In the genomic region with DNA sequence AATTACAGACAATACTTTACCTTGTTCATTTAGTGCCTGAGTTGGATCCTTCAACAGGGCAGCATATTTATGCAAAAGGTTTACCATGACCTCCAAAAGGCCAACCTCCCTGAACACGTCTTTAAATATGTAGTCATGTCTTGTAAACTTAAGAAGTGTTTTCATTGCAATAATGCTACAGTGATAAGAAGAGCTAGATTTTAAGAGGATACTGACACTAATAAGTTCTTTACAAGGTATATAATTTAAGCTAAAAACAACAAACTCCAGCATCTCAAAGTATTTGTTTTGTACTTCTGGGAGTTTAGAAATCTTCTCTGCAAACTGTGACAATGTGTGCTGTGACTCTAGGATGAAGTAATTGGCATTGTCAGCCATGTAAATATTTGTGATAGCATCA, we compare ENCODE assay signal across 17 cellular contexts.
DNase-seq lines count a peak whose midpoint lies in the region; ATAC-seq and TF ChIP-seq lines count a peak whose summit lies in the region.
"Had no signal": no experiment of that assay in that cellular context is flagged by ENCODE, and none has a peak within 500 bp of the region (broad histone marks: within the 10 kb centered on the region; RNA-seq: fewer than 3 reads in every experiment).

No MANE protein-coding gene starts in this region.

- intact Hi-C loops in dorsolateral prefrontal cortex (cut with DNase I), result no loop called here

- no peak overlapping the region for H3K27ac ChIP-seq in dorsolateral prefrontal cortex
- H3K27ac ChIP-seq in smooth muscle cell (ENCODE audit: low read depth), result no peak overlapping the region

- DNase-seq in HFFc6 (no peak), adipocyte (ENCODE audit: low read depth) (peak; percentile 43), fibroblast of gingiva (ENCODE audit: low read depth) (peak; percentile 1), dorsolateral prefrontal cortex (no peak), SK-N-DZ (ENCODE audit: low spot score) (no peak), smooth muscle cell (lab: John Stamatoyannopoulos, UW; ENCODE audit: unreplicated experiment) (no peak)
- DNase-seq: ACHN; BE2C; C1 segment of cervical spinal cord; CD4-positive, CD25-positive, alpha-beta regulatory T cell; CD8-positive, alpha-beta memory T cell; COR-L47; GDM1; HCEC 1CT had no signal

- peaks cover 4% of the 10 kb centered on the region for H3K4me1 ChIP-seq in adipocyte (ENCODE audit: control insufficient read depth, insufficient read depth, low read length)
- H3K4me1 ChIP-seq in smooth muscle cell (ENCODE audit: low read depth), result no peaks in the 10 kb centered on the region

- H3K4me2 ChIP-seq in smooth muscle cell, result no peak overlapping the region
- H3K4me2 ChIP-seq: GM23338 had no signal

- H3K9me3 Mint-ChIP-seq in HFFc6, result no peaks in the 10 kb centered on the region
- H3K9me3 Mint-ChIP-seq: CD4-positive, CD25-positive, alpha-beta regulatory T cell; GM23338 had no signal

- no peak overlapping the region for H3K9ac ChIP-seq in adipocyte (ENCODE audit: low read length)
- no peak overlapping the region for H3K9ac ChIP-seq in smooth muscle cell (ENCODE audit: low read depth)

- H3K4me3 ChIP-seq in adipocyte (ENCODE audit: low read length) (no peak overlapping the region), dorsolateral prefrontal cortex (no peak overlapping the region), smooth muscle cell (no peak overlapping the region)
- H3K4me3 ChIP-seq: GM23338 had no signal

- no peaks in the 10 kb centered on the region for H4K20me1 ChIP-seq in smooth muscle cell (ENCODE audit: low read depth)

- no peaks in the 10 kb centered on the region; the same call in 1 of the 2 replicates for H3K36me3 Mint-ChIP-seq in HFFc6 (ENCODE audit: low read depth)
- H3K36me3 Mint-ChIP-seq: CD4-positive, CD25-positive, alpha-beta regulatory T cell; CD8-positive, alpha-beta memory T cell had no signal

- 34% methylated on average over 1 of the region's 1 CpG for WGBS in smooth muscle cell (ENCODE audit: low lambda C conversion rate)

- H2AFZ ChIP-seq in smooth muscle cell (ENCODE audit: low read depth), result no peak overlapping the region
- H2AFZ ChIP-seq: GM23338 had no signal

- H3K27me3 ChIP-seq in adipocyte (replicated peaks; ENCODE audit: control insufficient read depth, insufficient read depth, low read length), result no peaks in the 10 kb centered on the region
- H3K27me3 ChIP-seq in dorsolateral prefrontal cortex, result no peaks in the 10 kb centered on the region
- no peaks in the 10 kb centered on the region for H3K27me3 ChIP-seq in smooth muscle cell (ENCODE audit: low read depth)
- H3K27me3 ChIP-seq: BE2C had no signal

- no peak for ATAC-seq in HG03159 (IDR thresholded peaks at IDR 0.05; ENCODE audit: unreplicated experiment)
- ATAC-seq: GM23338, HepG2 had no signal

- H3K9me3 ChIP-seq in adipocyte (ENCODE audit: control insufficient read depth, low read length), result no peaks in the 10 kb centered on the region
- no peaks in the 10 kb centered on the region for H3K9me3 ChIP-seq in smooth muscle cell (replicated peaks; ENCODE audit: low read depth)
- H3K9me3 ChIP-seq: BE2C had no signal

- no peak overlapping the region for H3K4me3 Mint-ChIP-seq in HFFc6
- H3K4me3 Mint-ChIP-seq: CD4-positive, CD25-positive, alpha-beta regulatory T cell; CD8-positive, alpha-beta memory T cell; GM23338 had no signal

- 0 out of 2 replicates have a peak, but pooled peaks cover 2% of the 10 kb centered on the region for H3K27me3 Mint-ChIP-seq in HFFc6 (ENCODE audit: insufficient read depth)
- H3K27me3 Mint-ChIP-seq: CD4-positive, CD25-positive, alpha-beta regulatory T cell had no signal

- no peaks in the 10 kb centered on the region for H3K79me2 ChIP-seq in smooth muscle cell (ENCODE audit: low read depth)

- peaks cover 8% of the 10 kb centered on the region for H3K4me1 Mint-ChIP-seq in HFFc6 (ENCODE audit: low read depth)
- H3K4me1 Mint-ChIP-seq: CD4-positive, CD25-positive, alpha-beta regulatory T cell; CD8-positive, alpha-beta memory T cell had no signal

- peaks cover 59% of the 10 kb centered on the region for H3K36me3 ChIP-seq in adipocyte (ENCODE audit: control insufficient read depth, insufficient read depth, low read length, severe bottlenecking)
- peaks cover 18% of the 10 kb centered on the region for H3K36me3 ChIP-seq in smooth muscle cell (ENCODE audit: low read depth)

- no peaks in the 10 kb centered on the region for H3F3A ChIP-seq in smooth muscle cell (ENCODE audit: low read depth)

- TF ChIP-seq CTCF in HFFc6 (IDR thresholded peaks at IDR 0.05) (no peak), dorsolateral prefrontal cortex (IDR thresholded peaks at IDR 0.05 in 54 of 56, conservative IDR thresholded peaks at IDR 0.05 in 2 of 56; ENCODE audit: low read depth in 1 of 56, partially characterized antibody in 56 of 56) (no peak), smooth muscle cell (IDR thresholded peaks at IDR 0.05; ENCODE audit: borderline replicate concordance, insufficient read depth, poor library complexity, severe bottlenecking) (no peak)

- H3K27ac Mint-ChIP-seq in HFFc6, result peak overlapping the region; percentile 47
- H3K27ac Mint-ChIP-seq: CD4-positive, CD25-positive, alpha-beta regulatory T cell; CD8-positive, alpha-beta memory T cell; GM23338 had no signal

Comparison
In these comparisons a context has a peak if more than half of its experiments do, and no peak if none do; other contexts are left out.
1. DNase-seq: peak in adipocyte (single experiment) and fibroblast of gingiva (single experiment); none in HFFc6 (single experiment), dorsolateral prefrontal cortex (0 of 10), SK-N-DZ (single experiment) and smooth muscle cell (single experiment).